In genomic region chr4:47110670-47111069, GRCh38 we compare ENCODE assay signal across 9 cellular contexts.
"Had no signal": no experiment of that assay in that cellular context is flagged by ENCODE, and none has a peak within 500 bp of the region (broad histone marks: within the 10 kb centered on the region; RNA-seq: fewer than 3 reads in every experiment).

No MANE protein-coding gene starts in this region.

- H3K27ac Mint-ChIP-seq: IgD-negative memory B cell had no signal

- H3K36me3 Mint-ChIP-seq: IgD-negative memory B cell had no signal

- H3K27me3 Mint-ChIP-seq: IgD-negative memory B cell had no signal

- FAIRE-seq: HepG2, HTR-8/SVneo, K562 had no signal

- H3K4me3 Mint-ChIP-seq: IgD-negative memory B cell had no signal

- H3K4me2 ChIP-seq: KMS-11 had no signal

- DNase-seq: IMR-90, KBM-7, KG1 had no signal

- H3K27ac ChIP-seq: HL-60, KMS-11 had no signal

- H3K9me3 Mint-ChIP-seq: IgD-negative memory B cell had no signal

- ATAC-seq: HepG2, K562 had no signal

- H3K9ac ChIP-seq: KMS-11 had no signal

- H3K4me3 ChIP-seq: K562 had no signal

- H3K4me1 Mint-ChIP-seq: IgD-negative memory B cell had no signal
